23 cellular contexts compared by ENCODE assay signal in genomic region chr21:46435786-46436227, GRCh38.
"Had no signal": no experiment of that assay in that cellular context is flagged by ENCODE, and none has a peak within 500 bp of the region (broad histone marks: within the 10 kb centered on the region; RNA-seq: fewer than 3 reads in every experiment).

No MANE protein-coding gene starts in this region.

- ATAC-seq: activated CD4-positive, alpha-beta T cell treated with anti-CD3 and anti-CD28 coated beads for 36 hours; activated T-helper 17 cell treated with anti-CD3 and anti-CD28 coated beads, Interleukin-2, amount 50 U/mL, for 72 hours; left lobe of liver; naive thymus-derived CD4-positive, alpha-beta T cell had no signal

- H3K27ac ChIP-seq: ovary, prostate gland, thyroid gland had no signal

- H3K9me3 ChIP-seq: ovary, prostate gland, thyroid gland had no signal

- H3K4me1 ChIP-seq: prostate gland, thyroid gland had no signal

- H3K27me3 ChIP-seq: ovary, thyroid gland had no signal

- H3K4me3 Mint-ChIP-seq: activated CD4-positive, alpha-beta T cell treated with anti-CD3 and anti-CD28 coated beads for 36 hours; activated naive CD8-positive, alpha-beta T cell treated with anti-CD3 and anti-CD28 coated beads, Interleukin-2, amount 10 ng/mL, durations not matched to agents 7 days and 5 days; activated T-cell treated with anti-CD3 and anti-CD28 coated beads, Interleukin-2, amount 50 U/mL, for 24 hours; activated T-helper 17 cell treated with anti-CD3 and anti-CD28 coated beads, Interleukin-2, amount 50 U/mL, for 72 hours; naive thymus-derived CD4-positive, alpha-beta T cell had no signal

- H3K27ac Mint-ChIP-seq: activated CD4-positive, alpha-beta T cell treated with anti-CD3 and anti-CD28 coated beads for 36 hours; activated T-helper 17 cell treated with anti-CD3 and anti-CD28 coated beads, Interleukin-2, amount 50 U/mL, for 72 hours; naive thymus-derived CD4-positive, alpha-beta T cell had no signal

- H3K27me3 Mint-ChIP-seq: activated CD4-positive, alpha-beta T cell treated with anti-CD3 and anti-CD28 coated beads for 36 hours; activated naive CD8-positive, alpha-beta T cell treated with anti-CD3 and anti-CD28 coated beads, Interleukin-2, amount 10 ng/mL, durations not matched to agents 7 days and 5 days; activated T-cell treated with anti-CD3 and anti-CD28 coated beads, Interleukin-2, amount 50 U/mL, for 24 hours; activated T-helper 17 cell treated with anti-CD3 and anti-CD28 coated beads, Interleukin-2, amount 50 U/mL, for 72 hours; naive thymus-derived CD4-positive, alpha-beta T cell had no signal

- H3K36me3 ChIP-seq: ovary had no signal

- H3K9me3 Mint-ChIP-seq: activated naive CD8-positive, alpha-beta T cell treated with anti-CD3 and anti-CD28 coated beads, Interleukin-2, amount 10 ng/mL, durations not matched to agents 7 days and 5 days; activated T-cell treated with anti-CD3 and anti-CD28 coated beads, Interleukin-2, amount 50 U/mL, for 24 hours; activated T-helper 17 cell treated with anti-CD3 and anti-CD28 coated beads, Interleukin-2, amount 50 U/mL, for 72 hours; naive thymus-derived CD4-positive, alpha-beta T cell had no signal

- DNase-seq: activated CD4-positive, alpha-beta T cell treated with anti-CD3 and anti-CD28 coated beads for 36 hours; activated CD4-positive, alpha-beta T cell treated with anti-CD3 and anti-CD28 coated beads, Interleukin-2, amount 50 U/mL, for 4 hours; activated CD8-positive, alpha-beta memory T cell treated with anti-CD3 and anti-CD28 coated beads for 24 hours; activated CD8-positive, alpha-beta memory T cell treated with anti-CD3 and anti-CD28 coated beads, Interleukin-2, amount 50 U/mL, for 4 hours; activated naive CD4-positive, alpha-beta T cell; activated naive CD8-positive, alpha-beta T cell treated with anti-CD3 and anti-CD28 coated beads, Interleukin-2, amount 10 ng/mL, durations not matched to agents 7 days and 5 days; activated T-cell treated with anti-CD3 and anti-CD28 coated beads, Interleukin-2, amount 50 U/mL, for 24 hours; amniotic stem cell; dermis blood vessel endothelial cell; effector CD8-positive, alpha-beta T cell; erythroblast; foreskin fibroblast; naive thymus-derived CD4-positive, alpha-beta T cell; ovary; stimulated activated CD4-positive, alpha-beta T cell treated with anti-CD3 and anti-CD28 coated beads, Interleukin-4, amount 100 ng/mL, for 24 hours; stimulated activated naive CD4-positive, alpha-beta T cell treated with Interleukin-2 at 50 U/mL for 16 hours; T-helper 1 cell; T-helper 9 cell; thyroid gland had no signal

- FAIRE-seq: bronchial epithelial cell had no signal

- H3K4me3 ChIP-seq: ovary, prostate gland, thyroid gland had no signal

- H3K4me1 Mint-ChIP-seq: activated CD4-positive, alpha-beta T cell treated with anti-CD3 and anti-CD28 coated beads for 36 hours; activated T-helper 17 cell treated with anti-CD3 and anti-CD28 coated beads, Interleukin-2, amount 50 U/mL, for 72 hours had no signal
